Comparison of ENCODE assay signal across 15 cellular contexts in the genomic region with DNA sequence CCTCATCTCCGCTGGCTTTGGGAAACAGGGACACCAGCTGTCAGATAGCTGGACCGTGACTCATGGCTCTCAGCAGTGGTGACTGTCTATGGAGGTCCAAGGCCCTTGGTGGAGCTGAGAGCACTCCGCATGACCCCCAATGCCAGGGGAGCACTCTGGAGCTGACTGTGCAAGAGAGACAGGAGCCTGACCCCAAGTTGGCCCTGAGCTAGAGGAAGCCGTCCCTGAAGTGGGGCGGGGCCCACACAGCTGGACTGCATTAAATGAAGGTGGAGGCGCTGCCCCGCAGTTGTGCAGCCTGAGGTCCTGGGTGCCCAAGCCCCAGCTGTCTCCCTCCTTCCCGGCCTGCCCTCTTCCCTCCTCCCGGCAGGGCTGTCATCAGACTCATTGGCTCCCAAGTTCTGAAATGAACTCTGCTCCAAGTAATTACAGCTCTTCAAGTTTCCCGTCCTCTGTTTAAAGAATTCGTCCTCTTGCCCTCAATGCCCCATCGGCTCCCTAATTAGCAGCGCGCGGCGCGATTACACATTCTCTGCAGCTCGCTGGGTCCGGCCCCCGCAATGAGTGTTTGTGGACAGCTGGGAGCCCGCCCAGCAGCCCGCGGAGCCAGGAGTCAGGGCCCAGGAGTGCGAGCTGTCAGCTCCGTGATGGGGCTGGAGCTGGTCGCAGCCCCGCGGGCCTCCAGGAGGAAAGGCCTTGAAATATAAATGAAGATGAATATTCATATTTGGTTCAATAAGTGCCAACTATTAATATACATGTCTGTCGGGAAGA.
DNase-seq lines count a peak whose midpoint lies in the region; ATAC-seq, FAIRE-seq and TF ChIP-seq lines count a peak whose summit lies in the region.
"Had no signal": no experiment of that assay in that cellular context is flagged by ENCODE, and none has a peak within 500 bp of the region (broad histone marks: within the 10 kb centered on the region; RNA-seq: fewer than 3 reads in every experiment).

No MANE protein-coding gene starts in this region.

- no peak for FAIRE-seq in GM12891 (lab: Jason Lieb, UNC)
- FAIRE-seq: pancreas, TTC549 had no signal

- H3K4me1 ChIP-seq in GM23248 (ENCODE audit: insufficient read depth) (no peaks in the 10 kb centered on the region; the same call in 1 of the 2 replicates), rectal smooth muscle tissue (ENCODE audit: control insufficient read depth, insufficient read depth, low read length) (peaks cover 7% of the 10 kb centered on the region)
- H3K4me1 ChIP-seq: BE2C, foreskin keratinocyte had no signal

- no peak overlapping the region for H2AFZ ChIP-seq in GM23248

- H3K9me3 ChIP-seq in GM23248 (ENCODE audit: low read depth) = no peaks in the 10 kb centered on the region
- H3K9me3 ChIP-seq: BE2C, pancreas had no signal

- ATAC-seq in left colon = peak; percentile 59
- ATAC-seq: activated CD8-positive, alpha-beta memory T cell treated with anti-CD3 and anti-CD28 coated beads, Interleukin-2, amount 10 ng/mL, durations not matched to agents 7 days and 5 days; foreskin keratinocyte; pancreas had no signal

- H3K36me3 ChIP-seq in GM23248 (ENCODE audit: low read depth) (no peaks in the 10 kb centered on the region), rectal smooth muscle tissue (ENCODE audit: control insufficient read depth, insufficient read depth, low read length) (no peaks in the 10 kb centered on the region)
- H3K36me3 ChIP-seq: BE2C, pancreas had no signal

- H3K9ac ChIP-seq in GM23248 = no peak overlapping the region
- no peak overlapping the region for H3K9ac ChIP-seq in rectal smooth muscle tissue (ENCODE audit: low read length)

- H4K20me1 ChIP-seq in GM23248 (ENCODE audit: insufficient read depth) = no peaks in the 10 kb centered on the region

- 19 to 21% methylated on average over 27 to 29 of the region's 29 CpGs for WGBS in GM23248 (ENCODE audit: low coverage in 1 of 2, low lambda C conversion rate in 2 of 2, missing lambda C conversion rate in 2 of 2), 2 experiments

- H3K9me2 ChIP-seq in GM23248 (ENCODE audit: insufficient read depth) = no peaks in the 10 kb centered on the region

- intact Hi-C loops in left colon (cut with DNase I, micrococcal nuclease) = no loop called here

- no peak for TF ChIP-seq POLR2A in GM12891 (IDR thresholded peaks at IDR 0.05; ENCODE audit: low read depth, low read length)

- no peaks in the 10 kb centered on the region for H3K79me2 ChIP-seq in GM23248 (ENCODE audit: insufficient read depth)

- DNase-seq in GM23248 (peak; percentile 64), anterior cingulate cortex (lab: John Stamatoyannopoulos, UW) (peak in 48 of 58 donors; percentile 10 to 83 (median 36)), left colon (peak in 1 of 2 donors; percentile 14), GM12891 (ENCODE audit: insufficient read length, low spot score) (no peak), ecto neural progenitor cell (ENCODE audit: low spot score) (no peak), COLO829 (ENCODE audit: low spot score) (no peak), foreskin melanocyte (no peak)
- DNase-seq: activated CD8-positive, alpha-beta memory T cell treated with anti-CD3 and anti-CD28 coated beads, Interleukin-2, amount 10 ng/mL, durations not matched to agents 7 days and 5 days; BE2C; foreskin keratinocyte; RPMI8226 had no signal

- H3F3A ChIP-seq in GM23248 (ENCODE audit: insufficient read depth) = no peaks in the 10 kb centered on the region

- H3K27ac ChIP-seq in GM23248 (no peak overlapping the region), rectal smooth muscle tissue (ENCODE audit: low read depth, low read length) (no peak overlapping the region)
- H3K27ac ChIP-seq: dorsolateral prefrontal cortex, foreskin keratinocyte, pancreas had no signal

- H3K27me3 ChIP-seq in GM23248 (replicated peaks; ENCODE audit: insufficient read depth) (peaks cover 36% of the 10 kb centered on the region), rectal smooth muscle tissue (ENCODE audit: control insufficient read depth, insufficient read depth, low read length) (no peaks in the 10 kb centered on the region)
- H3K27me3 ChIP-seq: BE2C, dorsolateral prefrontal cortex, pancreas had no signal

- no peak overlapping the region for H3K4me2 ChIP-seq in GM23248 (ENCODE audit: unreplicated experiment)

- H3K4me3 ChIP-seq in GM23248 (no peak overlapping the region), rectal smooth muscle tissue (ENCODE audit: low read length) (peak overlapping the region; percentile 20)
- H3K4me3 ChIP-seq: pancreas had no signal

- in situ Hi-C loops in GM23248 (cut with MboI) = no loop called here

TF ChIP-seq in GM12891, 5 proteins besides CTCF, POLR2A, EP300 and RAD21:
- no peak for TF ChIP-seq POU2F2 (IDR thresholded peaks at IDR 0.05; ENCODE audit: low read depth, low read length)
- no peak for TF ChIP-seq TAF1 (IDR thresholded peaks at IDR 0.05; ENCODE audit: low read depth, low read length)
- no peak for TF ChIP-seq POLR2AphosphoS5 (IDR thresholded peaks at IDR 0.05; ENCODE audit: low read depth, low read length)
- TF ChIP-seq SPI1 (IDR thresholded peaks at IDR 0.05; ENCODE audit: low read depth, low read length) = no peak
- TF ChIP-seq PAX5 (IDR thresholded peaks at IDR 0.05; ENCODE audit: insufficient read depth, low read length, severe bottlenecking) = no peak

Comparison
In these comparisons a context has a peak if more than half of its experiments do, and no peak if none do; other contexts are left out.
1. DNase-seq: peak in GM23248 (single experiment) and anterior cingulate cortex (48 of 58); none in GM12891 (single experiment), ecto neural progenitor cell (single experiment), COLO829 (single experiment) and foreskin melanocyte (single experiment).